ENCODE assay signal across 9 cellular contexts in genomic region chr7:44914992-44915607, GRCh38. TPM values are rescaled to one million over a fixed set of nuclear protein-coding genes. Genes with fewer than 3 reads are reported as not detected.
DNase-seq lines count a peak whose midpoint lies in the region; ATAC-seq and TF ChIP-seq lines count a peak whose summit lies in the region.
"Had no signal": no experiment of that assay in that cellular context is flagged by ENCODE, and none has a peak within 500 bp of the region (broad histone marks: within the 10 kb centered on the region; RNA-seq: fewer than 3 reads in every experiment).

No MANE protein-coding gene starts in this region.

- H3K4me1 ChIP-seq in foreskin keratinocyte: no peaks in the 10 kb centered on the region
- H3K4me1 ChIP-seq in gastroesophageal sphincter: peaks cover 0 to 9% (median 0%) of the 10 kb centered on the region in 3 donors

- H3K36me3 ChIP-seq in gastroesophageal sphincter: no peaks in the 10 kb centered on the region

- H3K36me3 Mint-ChIP-seq in central memory CD8-positive, alpha-beta T cell (ENCODE audit: insufficient read depth): peaks cover 4% of the 10 kb centered on the region

- TF ChIP-seq POLR2A in gastroesophageal sphincter (IDR thresholded peaks at IDR 0.05): no peak

- no peaks in the 10 kb centered on the region for H3K27me3 ChIP-seq in foreskin keratinocyte
- no peaks in the 10 kb centered on the region for H3K27me3 ChIP-seq in gastroesophageal sphincter
- H3K27me3 ChIP-seq: body of pancreas had no signal

- H3K4me3 ChIP-seq in gastroesophageal sphincter: no peak overlapping the region
- H3K4me3 ChIP-seq: body of pancreas had no signal

- H3K4me3 Mint-ChIP-seq in central memory CD8-positive, alpha-beta T cell: no peak overlapping the region

- H3K27me3 Mint-ChIP-seq in central memory CD8-positive, alpha-beta T cell: no peaks in the 10 kb centered on the region

- H3K4me1 Mint-ChIP-seq in central memory CD8-positive, alpha-beta T cell: peaks cover 5% of the 10 kb centered on the region

- DNase-seq in activated CD4-positive, CD25-positive, alpha-beta regulatory T cell treated with anti-CD3 and anti-CD28 coated beads, Interleukin-2, amount 50 U/mL, for 72 hours: peak; percentile 67
- DNase-seq in central memory CD8-positive, alpha-beta T cell (ENCODE audit: low spot score in 2 of 2): peak in 1 of 2 donors; percentile 60
- DNase-seq in stimulated activated CD8-positive, alpha-beta memory T cell treated with anti-CD3 and anti-CD28 coated beads, Interleukin-7, amount 100 ng/mL, for 4 hours (ENCODE audit: low read depth in 2 of 2): peak; percentile 60 to 65
- no peak for DNase-seq in SK-N-DZ (ENCODE audit: low spot score)
- DNase-seq in DMS 273 (lab: John Stamatoyannopoulos, UW; ENCODE audit: unreplicated experiment): no peak
- DNase-seq in foreskin keratinocyte: no peak

- H3K9me3 ChIP-seq in gastroesophageal sphincter: no peaks in the 10 kb centered on the region
- H3K9me3 ChIP-seq: body of pancreas had no signal

- H3K27ac Mint-ChIP-seq in central memory CD8-positive, alpha-beta T cell (ENCODE audit: low read depth): no peak overlapping the region

- no peak for TF ChIP-seq EP300 in gastroesophageal sphincter (IDR thresholded peaks at IDR 0.05)

- no peaks in the 10 kb centered on the region for H3K9me3 Mint-ChIP-seq in central memory CD8-positive, alpha-beta T cell

- WGBS in gastroesophageal sphincter (ENCODE audit: low coverage in 1 of 2), 2 donors: 63 to 80% methylated on average over 10 of the region's 10 CpGs

- ATAC-seq in GM21825 (IDR thresholded peaks at IDR 0.05; ENCODE audit: unreplicated experiment): peak; percentile 83
- ATAC-seq in central memory CD8-positive, alpha-beta T cell (replicated peaks; ENCODE audit: extremely low read depth, poor library complexity, severe bottlenecking): peak; percentile 96
- no peak for ATAC-seq in foreskin keratinocyte
- ATAC-seq in gastroesophageal sphincter: no peak
- ATAC-seq: body of pancreas had no signal

- TF ChIP-seq CTCF in foreskin keratinocyte (conservative IDR thresholded peaks at IDR 0.05) (no peak), gastroesophageal sphincter (IDR thresholded peaks at IDR 0.05) (no peak)

- H3K27ac ChIP-seq in foreskin keratinocyte: no peak overlapping the region
- H3K27ac ChIP-seq in gastroesophageal sphincter: no peak overlapping the region
- H3K27ac ChIP-seq: body of pancreas had no signal

RNA-seq across cellular contexts. Expression of gene PURB, which starts 29.8 kb away (rescaled TPM):
- 14.0 and 15.5 TPM in 2 replicates for polyA plus RNA-seq in SK-N-DZ (2014; cell fraction: cytosol; rRNA removed)
- 9.3 and 13.7 TPM in 2 replicates for polyA plus RNA-seq in SK-N-DZ (2014; cell fraction: nucleus; rRNA removed)
- total RNA-seq in foreskin keratinocyte (16.9 and 17.8 TPM in 2 replicates), gastroesophageal sphincter (10 to 100 TPM; 35.0 to 54.3 (median 45.7) TPM)
- polyA plus RNA-seq in foreskin keratinocyte: 4.0 and 4.9 TPM in 2 replicates

Comparison
In these comparisons a context has a peak if more than half of its experiments do, and no peak if none do; other contexts are left out.
1. ATAC-seq: peak in GM21825 (single experiment) and central memory CD8-positive, alpha-beta T cell (single experiment); none in foreskin keratinocyte (single experiment) and gastroesophageal sphincter (single experiment).
2. DNase-seq: peak in activated CD4-positive, CD25-positive, alpha-beta regulatory T cell treated with anti-CD3 and anti-CD28 coated beads, Interleukin-2, amount 50 U/mL, for 72 hours (single experiment) and stimulated activated CD8-positive, alpha-beta memory T cell treated with anti-CD3 and anti-CD28 coated beads, Interleukin-7, amount 100 ng/mL, for 4 hours (2 of 2); none in SK-N-DZ (single experiment), DMS 273 (single experiment) and foreskin keratinocyte (0 of 2).